ENCODE assay signal across 24 cellular contexts in genomic region chr20:22412977-22413868, GRCh38.
"Had no signal": no experiment of that assay in that cellular context is flagged by ENCODE, and none has a peak within 500 bp of the region (broad histone marks: within the 10 kb centered on the region; RNA-seq: fewer than 3 reads in every experiment).

No MANE protein-coding gene starts in this region.

- H3K36me3 ChIP-seq: prostate gland, transverse colon, vagina, WERI-Rb-1 had no signal

- H3K9me3 ChIP-seq: prostate gland, transverse colon, vagina had no signal

- H3K4me3 Mint-ChIP-seq: activated CD4-positive, alpha-beta memory T cell treated with anti-CD3 and anti-CD28 coated beads for 36 hours; activated CD4-positive, alpha-beta T cell treated with anti-CD3 and anti-CD28 coated beads for 36 hours; activated naive CD4-positive, alpha-beta T cell treated with anti-CD3 and anti-CD28 coated beads, Interleukin-2, amount 50 U/mL, for 24 hours; activated T-cell treated with anti-CD3 and anti-CD28 coated beads, Interleukin-2, amount 50 U/mL, for 4 hours; memory B cell; natural killer cell had no signal

- H3K27me3 Mint-ChIP-seq: activated CD4-positive, alpha-beta memory T cell treated with anti-CD3 and anti-CD28 coated beads for 36 hours; activated CD4-positive, alpha-beta T cell treated with anti-CD3 and anti-CD28 coated beads for 36 hours; memory B cell had no signal

- H3K4me1 Mint-ChIP-seq: activated CD4-positive, alpha-beta T cell treated with anti-CD3 and anti-CD28 coated beads for 36 hours; activated naive CD4-positive, alpha-beta T cell treated with anti-CD3 and anti-CD28 coated beads, Interleukin-2, amount 50 U/mL, for 24 hours; memory B cell; natural killer cell had no signal

- H3K27ac Mint-ChIP-seq: activated CD4-positive, alpha-beta memory T cell treated with anti-CD3 and anti-CD28 coated beads for 36 hours; activated CD4-positive, alpha-beta T cell treated with anti-CD3 and anti-CD28 coated beads for 36 hours; activated naive CD4-positive, alpha-beta T cell treated with anti-CD3 and anti-CD28 coated beads, Interleukin-2, amount 50 U/mL, for 24 hours; memory B cell; natural killer cell had no signal

- H3K36me3 Mint-ChIP-seq: activated CD4-positive, alpha-beta memory T cell treated with anti-CD3 and anti-CD28 coated beads for 36 hours; activated naive CD4-positive, alpha-beta T cell treated with anti-CD3 and anti-CD28 coated beads, Interleukin-2, amount 50 U/mL, for 24 hours; memory B cell; natural killer cell had no signal

- H3K4me1 ChIP-seq: prostate gland, vagina had no signal

- H3K27me3 ChIP-seq: transverse colon, vagina had no signal

- FAIRE-seq: colon, endometrium, keratinocyte, small intestine had no signal

- ATAC-seq: activated CD4-positive, alpha-beta T cell treated with anti-CD3 and anti-CD28 coated beads for 36 hours; activated T-cell treated with anti-CD3 and anti-CD28 coated beads, Interleukin-2, amount 50 U/mL, for 4 hours; left lobe of liver; natural killer cell had no signal

- H3K27ac ChIP-seq: prostate gland, transverse colon, vagina, WERI-Rb-1 had no signal

- H3K4me3 ChIP-seq: prostate gland, transverse colon, vagina had no signal

- DNase-seq: activated CD4-positive, alpha-beta memory T cell treated with anti-CD3 and anti-CD28 coated beads for 36 hours; activated CD4-positive, alpha-beta T cell treated with anti-CD3 and anti-CD28 coated beads for 36 hours; activated effector memory CD4-positive, alpha-beta T cell treated with anti-CD3 and anti-CD28 coated beads, Interleukin-2, amount 50 U/mL, for 16 hours; activated T-cell treated with anti-CD3 and anti-CD28 coated beads, Interleukin-2, amount 50 U/mL, for 4 hours; amniotic stem cell; caudate nucleus; natural killer cell; nucleus accumbens; right cardiac atrium; small intestine; stimulated activated CD4-positive, alpha-beta T cell treated with anti-CD3 and anti-CD28 coated beads, Interleukin-4, amount 100 ng/mL, for 4 hours; stimulated activated CD8-positive, alpha-beta memory T cell treated with anti-CD3 and anti-CD28 coated beads, Interleukin-4, amount 100 ng/mL, for 48 hours; stimulated activated naive CD4-positive, alpha-beta T cell treated with Interleukin-2 at 50 U/mL for 16 hours; substantia nigra; transverse colon; WERI-Rb-1 had no signal
